ENCODE assay signal across 8 cellular contexts in the genomic region with DNA sequence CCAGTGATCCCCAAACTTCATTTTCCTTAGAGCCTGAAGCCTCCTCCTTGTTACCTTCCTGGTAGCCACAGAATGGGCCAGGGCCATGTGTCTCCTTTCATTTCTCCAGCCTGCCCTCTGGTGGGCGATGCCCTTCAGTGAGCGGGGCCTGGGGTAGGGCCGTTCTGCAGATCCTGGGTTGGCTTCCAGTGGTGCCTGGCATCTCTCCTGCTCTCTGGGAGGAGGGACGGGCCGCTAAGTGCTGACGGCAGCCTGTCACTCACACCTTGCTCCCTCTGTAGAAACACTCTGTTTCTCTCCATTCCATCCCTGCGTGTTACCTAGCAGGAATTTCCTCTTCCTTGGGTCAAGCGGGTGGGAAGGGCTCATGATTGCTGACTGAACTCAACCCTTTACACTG.
A peak's percentile ranks its signal among the peaks of the same experiment; 100 is the strongest.
DNase-seq lines count a peak whose midpoint lies in the region; ATAC-seq and TF ChIP-seq lines count a peak whose summit lies in the region.

No MANE protein-coding gene starts in this region.

- H3K9me3 ChIP-seq in NT2/D1 (ENCODE audit: insufficient read depth, low read length): 0 out of 2 replicates have a peak, but pooled peaks cover 5% of the 10 kb centered on the region
- H3K9me3 ChIP-seq in body of pancreas: no peaks in the 10 kb centered on the region

- WGBS in body of pancreas, 2 donors: 39 to 44% methylated on average over 8 of the region's 8 CpGs

- H3K27ac ChIP-seq in body of pancreas: no peak overlapping the region

- no peak for TF ChIP-seq POLR2A in body of pancreas (IDR thresholded peaks at IDR 0.05)

- H3K4me1 ChIP-seq in NT2/D1 (ENCODE audit: insufficient read depth, insufficient read length) (peaks cover 36% of the 10 kb centered on the region), body of pancreas (no peaks in the 10 kb centered on the region)

- H3K4me3 ChIP-seq in NT2/D1 (ENCODE audit: insufficient read length, low read depth): no peak overlapping the region
- H3K4me3 ChIP-seq in body of pancreas: no peak overlapping the region

- intact Hi-C loops in body of pancreas (cut with DNase I): no loop called here

- H3K27me3 ChIP-seq in NT2/D1 (ENCODE audit: insufficient read depth, insufficient read length) (no peaks in the 10 kb centered on the region), body of pancreas (no peaks in the 10 kb centered on the region)

- H3K9ac ChIP-seq in NT2/D1 (ENCODE audit: insufficient read length, low read depth): no peak overlapping the region

- DNase-seq in DMS79 treated with DMSO at 0.1 percent for 48 hours (lab: John Stamatoyannopoulos, UW) (peak; percentile 47), HS-27A (ENCODE audit: low read depth) (peak; percentile 71), NT2/D1 (ENCODE audit: low read depth, low spot score) (peak; percentile 93), body of pancreas (peak; percentile 39 to 69 (median 50)), iris pigment epithelial cell (ENCODE audit: low read depth) (peak; percentile 73)
- peak; percentile 11 for DNase-seq in stimulated activated CD4-positive, alpha-beta T cell treated with anti-CD3 and anti-CD28 coated beads, Interleukin-4, amount 100 ng/mL, for 1 hour

- TF ChIP-seq CTCF in body of pancreas (IDR thresholded peaks at IDR 0.05): peak in 5 of 7 experiments; percentile 29 to 48 (median 35)

- ATAC-seq in body of pancreas: peak; percentile 58
- no peak for ATAC-seq in HG03439 (IDR thresholded peaks at IDR 0.05; ENCODE audit: unreplicated experiment)
- ATAC-seq in activated CD4-positive, CD25-positive, alpha-beta regulatory T cell treated with anti-CD3 and anti-CD28 coated beads, Interleukin-2, amount 50 U/mL, for 24 hours: no peak

- H3K36me3 ChIP-seq in NT2/D1 (ENCODE audit: insufficient read depth, insufficient read length, low read length) (no peaks in the 10 kb centered on the region), body of pancreas (replicated peaks in 1 of 2; ENCODE audit: insufficient read depth in 1 of 2, low read depth in 2 of 2) (no peaks in the 10 kb centered on the region)

Comparison
In these comparisons a context has a peak if more than half of its experiments do, and no peak if none do; other contexts are left out.
1. DNase-seq: peak in every context shown above with its lines; median percentile 93 in NT2/D1; 73 in iris pigment epithelial cell; 71 in HS-27A; 50 in body of pancreas; 47 in DMS79 treated with DMSO at 0.1 percent for 48 hours; 11 in stimulated activated CD4-positive, alpha-beta T cell treated with anti-CD3 and anti-CD28 coated beads, Interleukin-4, amount 100 ng/mL, for 1 hour.